1 cellular context compared by ENCODE assay signal in the genomic region with DNA sequence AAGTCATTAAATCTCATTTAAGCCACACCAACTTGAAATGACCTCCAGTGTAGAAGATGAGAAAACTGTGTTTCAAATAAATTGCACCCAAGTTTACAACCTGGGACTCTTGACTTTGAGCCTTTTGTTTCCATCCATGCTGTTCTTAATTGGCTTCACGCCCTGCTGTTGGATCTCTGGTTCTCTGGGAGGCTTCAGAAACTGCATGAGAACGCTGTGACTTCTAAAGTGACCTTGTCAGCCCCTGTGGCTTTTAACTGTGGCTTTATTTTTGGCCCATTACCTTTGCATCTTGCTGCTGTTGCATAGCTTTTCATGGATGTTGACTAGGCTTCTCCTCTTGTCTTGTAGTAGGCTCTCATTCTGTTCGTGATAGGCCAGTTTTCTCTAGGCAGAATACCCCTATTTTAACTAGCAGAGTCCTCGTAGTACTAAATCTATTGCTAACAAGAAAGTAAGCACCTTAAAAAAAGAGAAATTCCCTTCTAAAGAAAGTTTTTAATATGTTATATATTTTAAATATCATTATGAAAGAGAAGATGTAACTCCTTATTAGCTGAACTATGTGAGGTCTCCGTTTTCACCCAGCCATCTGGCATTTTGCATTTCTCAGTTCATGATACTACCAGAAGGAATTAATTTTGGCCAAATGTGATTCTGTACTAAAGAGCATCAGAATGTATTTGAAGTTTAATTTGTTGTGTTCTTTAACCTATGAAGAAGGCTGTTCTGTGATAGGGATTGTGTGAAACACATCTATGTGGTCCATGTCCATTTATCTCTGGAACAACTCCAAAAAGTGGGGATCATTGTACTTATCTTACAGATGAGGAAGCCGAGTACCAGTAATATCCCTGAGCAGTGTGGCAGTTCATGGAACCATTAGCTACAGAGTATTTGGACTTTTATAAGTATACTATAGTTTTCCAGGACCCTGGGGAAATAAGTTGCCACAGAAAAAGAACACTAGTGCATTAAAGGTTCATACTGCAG.
TF ChIP-seq lines count a peak whose summit lies in the region.

No MANE protein-coding gene starts in this region.

TF ChIP-seq in SK-N-SH, 30 proteins besides CTCF, POLR2A, EP300 and RAD21 (continued from another document):
- TF ChIP-seq, protein P1, sequence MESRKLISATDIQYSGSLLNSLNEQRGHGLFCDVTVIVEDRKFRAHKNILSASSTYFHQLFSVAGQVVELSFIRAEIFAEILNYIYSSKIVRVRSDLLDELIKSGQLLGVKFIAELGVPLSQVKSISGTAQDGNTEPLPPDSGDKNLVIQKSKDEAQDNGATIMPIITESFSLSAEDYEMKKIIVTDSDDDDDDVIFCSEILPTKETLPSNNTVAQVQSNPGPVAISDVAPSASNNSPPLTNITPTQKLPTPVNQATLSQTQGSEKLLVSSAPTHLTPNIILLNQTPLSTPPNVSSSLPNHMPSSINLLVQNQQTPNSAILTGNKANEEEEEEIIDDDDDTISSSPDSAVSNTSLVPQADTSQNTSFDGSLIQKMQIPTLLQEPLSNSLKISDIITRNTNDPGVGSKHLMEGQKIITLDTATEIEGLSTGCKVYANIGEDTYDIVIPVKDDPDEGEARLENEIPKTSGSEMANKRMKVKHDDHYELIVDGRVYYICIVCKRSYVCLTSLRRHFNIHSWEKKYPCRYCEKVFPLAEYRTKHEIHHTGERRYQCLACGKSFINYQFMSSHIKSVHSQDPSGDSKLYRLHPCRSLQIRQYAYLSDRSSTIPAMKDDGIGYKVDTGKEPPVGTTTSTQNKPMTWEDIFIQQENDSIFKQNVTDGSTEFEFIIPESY (IDR thresholded peaks at IDR 0.05; ENCODE audit: borderline replicate concordance, low read depth), result no peak
- TF ChIP-seq GABPA (IDR thresholded peaks at IDR 0.05; ENCODE audit: low read depth) (no peak), JUND (IDR thresholded peaks at IDR 0.05) (no peak), FOSL2 (IDR thresholded peaks at IDR 0.05; ENCODE audit: borderline replicate concordance, low read depth) (no peak), TCF12 (IDR thresholded peaks at IDR 0.05) (no peak; the same call in 1 of the 2 replicates)
